Comparison of ENCODE assay signal across 12 cellular contexts in genomic region chr10:90227259-90227658, GRCh38.
DNase-seq lines count a peak whose midpoint lies in the region; ATAC-seq and TF ChIP-seq lines count a peak whose summit lies in the region.
"Had no signal": no experiment of that assay in that cellular context is flagged by ENCODE, and none has a peak within 500 bp of the region (broad histone marks: within the 10 kb centered on the region; RNA-seq: fewer than 3 reads in every experiment).

No MANE protein-coding gene starts in this region.

- H3K27me3 Mint-ChIP-seq in activated T-helper 17 cell treated with anti-CD3 and anti-CD28 coated beads, Interleukin-2, amount 50 U/mL, for 72 hours = peaks cover 16% of the 10 kb centered on the region

- TF ChIP-seq CTCF in AG04450 (IDR thresholded peaks at IDR 0.05; ENCODE audit: low read depth, low read length) = no peak
- no peak for TF ChIP-seq CTCF in kidney epithelial cell (IDR thresholded peaks at IDR 0.05; ENCODE audit: insufficient read depth, low read length, poor library complexity, severe bottlenecking)

- DNase-seq in AG04450 (ENCODE audit: low read depth, low spot score) (peak; percentile 11), HPDE6-E6E7 (ENCODE audit: extremely low spot score) (peak; percentile 60), kidney epithelial cell (ENCODE audit: low read depth) (peak; percentile 87), mesenteric fat pad (ENCODE audit: low spot score) (no peak), pons (ENCODE audit: low spot score) (no peak), RPMI8226 (no peak)
- DNase-seq: CD4-positive, alpha-beta memory T cell; NCI-H1694 treated with DMSO at 0.1 percent for 48 hours; SHP77 had no signal

- H3K4me1 Mint-ChIP-seq in activated T-helper 17 cell treated with anti-CD3 and anti-CD28 coated beads, Interleukin-2, amount 50 U/mL, for 72 hours = peaks cover 5% of the 10 kb centered on the region
- H3K4me1 Mint-ChIP-seq: GM23338 had no signal

- H3K27ac ChIP-seq in AG04450 (ENCODE audit: low read depth, low read length) = no peak overlapping the region

- no peak overlapping the region for H3K4me3 ChIP-seq in AG04450 (ENCODE audit: low read depth, low read length)
- no peak overlapping the region for H3K4me3 ChIP-seq in kidney epithelial cell (ENCODE audit: low read depth, low read length)
- H3K4me3 ChIP-seq: GM23338 had no signal

- H3K27ac Mint-ChIP-seq in activated T-helper 17 cell treated with anti-CD3 and anti-CD28 coated beads, Interleukin-2, amount 50 U/mL, for 72 hours = peak overlapping the region; percentile 66
- H3K27ac Mint-ChIP-seq: CD4-positive, alpha-beta memory T cell; GM23338 had no signal

- no peaks in the 10 kb centered on the region for H3K36me3 Mint-ChIP-seq in activated T-helper 17 cell treated with anti-CD3 and anti-CD28 coated beads, Interleukin-2, amount 50 U/mL, for 72 hours (ENCODE audit: low read depth)
- H3K36me3 Mint-ChIP-seq: CD4-positive, alpha-beta memory T cell had no signal

- no peaks in the 10 kb centered on the region for H3K36me3 ChIP-seq in kidney epithelial cell (ENCODE audit: control insufficient read depth, insufficient read depth, low read length)

- no peaks in the 10 kb centered on the region for H3K9me3 ChIP-seq in AG04450 (ENCODE audit: control insufficient read depth, insufficient read depth, low read length)

- peak; percentile 92 for ATAC-seq in activated T-helper 17 cell treated with anti-CD3 and anti-CD28 coated beads, Interleukin-2, amount 50 U/mL, for 72 hours (replicated peaks)
- ATAC-seq in GM21515 (IDR thresholded peaks at IDR 0.05; ENCODE audit: unreplicated experiment) = no peak
- ATAC-seq: GM23338 had no signal

- POLR2A ChIA-PET in AG04450 (lab: Yijun Ruan, JAX) = no interaction called here

- CTCF ChIA-PET in AG04450 (lab: Charles Lee) = interaction anchor here (0.6 to 1.3 kb wide), 2 partner anchors 9 to 79 kb away, joined by 3 read pairs; no protein-coding TSS in a partner anchor

- H3K27me3 ChIP-seq in AG04450 (ENCODE audit: control insufficient read depth, insufficient read depth, low read length) (no peaks in the 10 kb centered on the region), kidney epithelial cell (ENCODE audit: control insufficient read depth, insufficient read depth, low read length) (no peaks in the 10 kb centered on the region)

- H3K9me3 Mint-ChIP-seq in activated T-helper 17 cell treated with anti-CD3 and anti-CD28 coated beads, Interleukin-2, amount 50 U/mL, for 72 hours = peaks cover 12% of the 10 kb centered on the region
- H3K9me3 Mint-ChIP-seq: GM23338 had no signal

- H3K4me3 Mint-ChIP-seq in activated T-helper 17 cell treated with anti-CD3 and anti-CD28 coated beads, Interleukin-2, amount 50 U/mL, for 72 hours = peak overlapping the region; percentile 30
- H3K4me3 Mint-ChIP-seq: CD4-positive, alpha-beta memory T cell; GM23338 had no signal

Comparison
In these comparisons a context has a peak if more than half of its experiments do, and no peak if none do; other contexts are left out.
1. DNase-seq: peak in AG04450 (single experiment), HPDE6-E6E7 (single experiment) and kidney epithelial cell (single experiment); none in mesenteric fat pad (single experiment), pons (single experiment) and RPMI8226 (single experiment).